In the genomic region with DNA sequence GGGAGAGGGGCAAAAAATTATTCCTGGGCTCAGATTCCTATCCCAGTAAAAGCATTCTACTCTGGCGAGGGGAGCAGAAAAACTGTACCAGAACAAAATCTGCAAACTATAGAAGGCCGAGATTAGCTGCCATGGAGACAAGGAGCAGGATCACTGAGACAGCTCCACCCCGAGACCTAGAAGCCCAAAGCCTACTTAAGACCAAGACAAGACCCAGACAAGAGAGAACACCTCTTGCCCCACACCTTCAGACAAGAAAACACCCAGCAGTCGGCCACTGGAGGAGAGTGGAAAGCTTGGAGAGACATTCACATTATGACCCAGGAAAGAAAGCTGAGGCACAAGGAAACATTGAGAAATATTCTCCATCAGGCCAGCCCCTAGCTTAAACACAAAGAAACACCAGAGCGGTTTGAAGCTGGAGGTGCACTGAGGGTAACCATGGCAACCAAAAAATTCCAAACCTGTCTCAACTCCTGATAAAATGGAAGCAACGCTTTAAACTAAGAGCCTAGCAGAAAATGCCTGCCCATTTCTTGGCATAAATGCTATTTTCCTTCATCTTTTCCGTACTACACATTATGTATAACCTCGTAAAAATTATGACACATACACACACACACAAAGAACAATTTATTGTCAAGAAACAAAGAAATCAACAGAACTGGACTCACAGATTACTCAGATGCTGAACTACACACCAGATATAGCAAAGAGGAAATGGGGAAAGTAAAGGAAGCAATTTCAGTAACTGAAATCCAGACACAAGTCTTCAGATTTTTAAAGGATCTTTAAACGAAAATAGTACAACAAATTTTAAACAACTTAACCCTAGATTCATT, we compare ENCODE assay signal across 2 cellular contexts.
TF ChIP-seq lines count a peak whose summit lies in the region.

No MANE protein-coding gene starts in this region.

TF ChIP-seq in HepG2, 621 proteins besides CTCF, POLR2A, EP300 and RAD21:
- TF ChIP-seq ZNF10 (CRISPR knock-in tag; IDR thresholded peaks at IDR 0.05; ENCODE audit: borderline replicate concordance, low read depth) (no peak), RFX1 (IDR thresholded peaks at IDR 0.05) (peak; percentile 32; the same call in 1 of the 2 replicates), ZNF431 (CRISPR knock-in tag; IDR thresholded peaks at IDR 0.05; ENCODE audit: borderline replicate concordance, low read depth) (no peak)
- TF ChIP-seq, protein P1, sequence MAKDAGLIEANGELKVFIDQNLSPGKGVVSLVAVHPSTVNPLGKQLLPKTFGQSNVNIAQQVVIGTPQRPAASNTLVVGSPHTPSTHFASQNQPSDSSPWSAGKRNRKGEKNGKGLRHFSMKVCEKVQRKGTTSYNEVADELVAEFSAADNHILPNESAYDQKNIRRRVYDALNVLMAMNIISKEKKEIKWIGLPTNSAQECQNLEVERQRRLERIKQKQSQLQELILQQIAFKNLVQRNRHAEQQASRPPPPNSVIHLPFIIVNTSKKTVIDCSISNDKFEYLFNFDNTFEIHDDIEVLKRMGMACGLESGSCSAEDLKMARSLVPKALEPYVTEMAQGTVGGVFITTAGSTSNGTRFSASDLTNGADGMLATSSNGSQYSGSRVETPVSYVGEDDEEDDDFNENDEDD (CRISPR knock-in tag; IDR thresholded peaks at IDR 0.05; ENCODE audit: borderline replicate concordance) = no peak

TF ChIP-seq in WTC11, 78 proteins besides CTCF, POLR2A, EP300 and RAD21:
- TF ChIP-seq, protein P2, sequence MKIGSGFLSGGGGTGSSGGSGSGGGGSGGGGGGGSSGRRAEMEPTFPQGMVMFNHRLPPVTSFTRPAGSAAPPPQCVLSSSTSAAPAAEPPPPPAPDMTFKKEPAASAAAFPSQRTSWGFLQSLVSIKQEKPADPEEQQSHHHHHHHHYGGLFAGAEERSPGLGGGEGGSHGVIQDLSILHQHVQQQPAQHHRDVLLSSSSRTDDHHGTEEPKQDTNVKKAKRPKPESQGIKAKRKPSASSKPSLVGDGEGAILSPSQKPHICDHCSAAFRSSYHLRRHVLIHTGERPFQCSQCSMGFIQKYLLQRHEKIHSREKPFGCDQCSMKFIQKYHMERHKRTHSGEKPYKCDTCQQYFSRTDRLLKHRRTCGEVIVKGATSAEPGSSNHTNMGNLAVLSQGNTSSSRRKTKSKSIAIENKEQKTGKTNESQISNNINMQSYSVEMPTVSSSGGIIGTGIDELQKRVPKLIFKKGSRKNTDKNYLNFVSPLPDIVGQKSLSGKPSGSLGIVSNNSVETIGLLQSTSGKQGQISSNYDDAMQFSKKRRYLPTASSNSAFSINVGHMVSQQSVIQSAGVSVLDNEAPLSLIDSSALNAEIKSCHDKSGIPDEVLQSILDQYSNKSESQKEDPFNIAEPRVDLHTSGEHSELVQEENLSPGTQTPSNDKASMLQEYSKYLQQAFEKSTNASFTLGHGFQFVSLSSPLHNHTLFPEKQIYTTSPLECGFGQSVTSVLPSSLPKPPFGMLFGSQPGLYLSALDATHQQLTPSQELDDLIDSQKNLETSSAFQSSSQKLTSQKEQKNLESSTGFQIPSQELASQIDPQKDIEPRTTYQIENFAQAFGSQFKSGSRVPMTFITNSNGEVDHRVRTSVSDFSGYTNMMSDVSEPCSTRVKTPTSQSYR (CRISPR knock-in tag; IDR thresholded peaks at IDR 0.05) = no peak
- TF ChIP-seq EMX1 (CRISPR knock-in tag; IDR thresholded peaks at IDR 0.05) (no peak), AR (CRISPR knock-in tag; IDR thresholded peaks at IDR 0.05) (no peak), SMAD3 (CRISPR knock-in tag; IDR thresholded peaks at IDR 0.05; ENCODE audit: borderline replicate concordance) (no peak), NR1H2 (CRISPR knock-in tag; IDR thresholded peaks at IDR 0.05) (no peak)
